Comparison of ENCODE assay signal across 22 cellular contexts in the genomic region with DNA sequence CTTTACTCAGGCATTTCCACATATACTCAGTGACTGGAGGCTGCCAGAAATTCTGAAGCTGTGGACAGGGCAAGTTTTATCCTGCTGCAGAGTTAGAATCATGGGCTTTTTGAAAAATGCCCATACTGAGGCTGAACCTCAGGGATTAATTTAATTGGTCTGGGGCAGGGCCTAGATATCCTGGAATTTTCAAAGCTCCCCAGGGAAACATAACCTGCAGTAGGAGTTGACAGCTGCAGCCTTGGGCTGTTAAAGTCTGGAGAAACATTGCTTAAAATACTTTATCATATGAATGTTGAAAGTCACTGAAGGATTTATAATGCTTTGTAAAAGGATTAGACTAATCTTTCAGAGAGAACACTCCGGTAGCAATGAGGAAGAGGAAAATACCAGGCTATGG.
DNase-seq lines count a peak whose midpoint lies in the region; ATAC-seq and TF ChIP-seq lines count a peak whose summit lies in the region.
"Had no signal": no experiment of that assay in that cellular context is flagged by ENCODE, and none has a peak within 500 bp of the region (broad histone marks: within the 10 kb centered on the region; RNA-seq: fewer than 3 reads in every experiment).

No MANE protein-coding gene starts in this region.

- TF ChIP-seq CTCF in A673 (conservative IDR thresholded peaks at IDR 0.05; ENCODE audit: low read depth, low read length) (no peak), psoas muscle (IDR thresholded peaks at IDR 0.05) (no peak), omental fat pad (IDR thresholded peaks at IDR 0.05) (no peak)

- H3K36me3 ChIP-seq in A673 (ENCODE audit: insufficient read depth, low read length, poor library complexity, severe bottlenecking), result no peaks in the 10 kb centered on the region
- H3K36me3 ChIP-seq in psoas muscle (ENCODE audit: insufficient read depth in 1 of 2, low read depth in 1 of 2), result no peaks in the 10 kb centered on the region
- H3K36me3 ChIP-seq: BE2C had no signal

- H3K4me3 ChIP-seq in A673 (ENCODE audit: low read depth, low read length, poor library complexity, severe bottlenecking) (no peak overlapping the region), psoas muscle (no peak overlapping the region)
- H3K4me3 ChIP-seq: GM23248 had no signal

- BruUV-seq in A673 (replicated peaks; lab: Mats Ljungman, UMichigan), result no TSS peak

- H3K4me1 ChIP-seq in A673 (ENCODE audit: insufficient read depth, low read length, poor library complexity, severe bottlenecking), result peaks cover 55% of the 10 kb centered on the region
- H3K4me1 ChIP-seq in psoas muscle, result no peaks in the 10 kb centered on the region
- H3K4me1 ChIP-seq: BE2C, Caco-2 had no signal

- WGBS in psoas muscle, 3 donors, result 0 to 14% (median 9%) methylated on average over 1 of the region's 1 CpG

- POLR2A ChIA-PET in A673 (lab: Charles Lee; ENCODE audit: low non-redundant PET), result interaction anchor here (0.6 kb wide), 3 partner anchors 33 to 555 kb away, joined by 3 to 14 read pairs (median 4); no protein-coding TSS in a partner anchor

- H3K27ac ChIP-seq in A673 (ENCODE audit: low read depth, low read length, poor library complexity, severe bottlenecking) (no peak overlapping the region), psoas muscle (no peak overlapping the region)
- H3K27ac ChIP-seq: GM23248 had no signal

- intact Hi-C loops in A673 (cut with micrococcal nuclease; ENCODE audit: unreplicated experiment), result no loop called here
- intact Hi-C loops in psoas muscle (cut with DNase I), result no loop called here

- ATAC-seq in psoas muscle (no peak), omental fat pad (ENCODE audit: low FRiP score) (no peak), HG03196 (IDR thresholded peaks at IDR 0.05; ENCODE audit: unreplicated experiment) (no peak)
- ATAC-seq: HCT116, SK-N-SH treated with all-trans-retinoic acid at 6 μM for 48 hours had no signal

- H3K27me3 ChIP-seq in A673 (replicated peaks; ENCODE audit: insufficient read depth, low read depth, low read length, poor library complexity) (no peaks in the 10 kb centered on the region), psoas muscle (ENCODE audit: insufficient read depth in 3 of 3, low read length in 2 of 3) (peaks cover 0 to under 1% (median 0%) of the 10 kb centered on the region in 3 donors)
- H3K27me3 ChIP-seq: BE2C had no signal

- H3K9me3 ChIP-seq in A673 (ENCODE audit: low read depth, low read length, poor library complexity, severe bottlenecking) (no peaks in the 10 kb centered on the region), psoas muscle (no peaks in the 10 kb centered on the region)
- H3K9me3 ChIP-seq: BE2C, Caco-2 had no signal

- DNase-seq in A673 (ENCODE audit: low spot score) (peak; percentile 86), LHCN-M2 (ENCODE audit: low read depth) (peak; percentile 9), NCI-H82 treated with DMSO at 0.1 percent for 48 hours (lab: John Stamatoyannopoulos, UW; ENCODE audit: unreplicated experiment) (peak; percentile 39), left kidney (ENCODE audit: low read depth, low spot score) (peak; percentile 32), psoas muscle (no peak), omental fat pad (ENCODE audit: low spot score) (no peak), epidermal melanocyte (ENCODE audit: insufficient read length, low spot score) (no peak)
- DNase-seq: BE2C; Caco-2; CD4-positive, alpha-beta T cell; DMS153; GDM1; GM23248; Kasumi-1; MM.1S; NCI-H1092; NCI-H446 treated with DMSO at 0.1 percent for 48 hours; NCI-H774; SHP77 had no signal

- CTCF ChIA-PET in A673 (lab: Charles Lee), result no interaction called here

Comparison
In these comparisons a context has a peak if more than half of its experiments do, and no peak if none do; other contexts are left out.
1. DNase-seq: peak in A673 (single experiment), LHCN-M2 (single experiment), NCI-H82 treated with DMSO at 0.1 percent for 48 hours (single experiment) and left kidney (single experiment); none in psoas muscle (0 of 2), omental fat pad (single experiment) and epidermal melanocyte (single experiment).